In the genomic region with DNA sequence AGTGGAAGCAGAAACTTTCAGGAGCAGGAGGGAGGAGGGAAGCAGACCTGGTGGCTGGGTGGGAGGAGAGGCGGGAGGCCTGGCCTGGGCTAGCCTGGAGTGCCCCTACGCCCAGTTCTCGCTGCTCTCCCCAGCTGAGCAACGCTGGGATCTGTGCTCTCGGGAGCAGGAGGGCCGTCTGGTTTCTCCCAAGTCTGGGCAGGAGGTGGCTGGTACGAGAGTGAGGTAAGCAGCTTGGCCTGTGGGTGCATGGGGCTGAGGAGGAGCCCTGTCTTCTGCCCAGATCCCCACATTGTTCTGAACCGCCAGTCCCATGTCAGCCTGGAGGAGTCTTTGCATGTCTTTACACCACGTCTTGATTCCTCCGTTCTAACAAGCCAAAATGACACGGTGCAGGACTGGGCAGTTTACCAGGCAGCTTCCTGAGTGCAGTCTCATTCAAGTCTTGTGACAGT, we compare ENCODE assay signal across 10 cellular contexts. TPM values are rescaled to one million over a fixed set of nuclear protein-coding genes. Genes with fewer than 3 reads are reported as not detected.
DNase-seq lines count a peak whose midpoint lies in the region; ATAC-seq, FAIRE-seq and TF ChIP-seq lines count a peak whose summit lies in the region.
"Had no signal": no experiment of that assay in that cellular context is flagged by ENCODE, and none has a peak within 500 bp of the region (broad histone marks: within the 10 kb centered on the region; RNA-seq: fewer than 3 reads in every experiment).

No MANE protein-coding gene starts in this region.

- no peak overlapping the region for H3K4me3 Mint-ChIP-seq in effector memory CD8-positive, alpha-beta T cell
- H3K4me3 Mint-ChIP-seq in activated T-helper 1 cell treated with anti-CD3 and anti-CD28 coated beads, Interleukin-12 subunit alpha, Interleukin-12 subunit beta, Interleukin-2, Interleukin-4 antibody, amounts not matched to agents 30 ng/mL and 10 ng/mL and 1 ng/mL, durations not matched to agents 14 hours and 24 hours and 36 hours, result no peak overlapping the region
- H3K4me3 Mint-ChIP-seq in activated T-cell treated with anti-CD3 and anti-CD28 coated beads, Interleukin-2, amount 50 U/mL, for 4 hours, result no peak overlapping the region

- peak; percentile 55 for DNase-seq in GM03348 (ENCODE audit: low spot score)
- DNase-seq in bronchial epithelial cell (ENCODE audit: low read depth), result peak; percentile 90
- DNase-seq in left ventricle myocardium superior, result peak; percentile 37
- peak; percentile 88 for DNase-seq in retinal pigment epithelial cell (ENCODE audit: low read depth)
- DNase-seq in NCI-H1436 treated with DMSO at 0.1 percent for 48 hours (lab: John Stamatoyannopoulos, UW), result no peak
- DNase-seq in effector memory CD8-positive, alpha-beta T cell, result no peak
- no peak for DNase-seq in activated T-helper 1 cell treated with anti-CD3 and anti-CD28 coated beads, Interleukin-12 subunit alpha, Interleukin-12 subunit beta, Interleukin-2, Interleukin-4 antibody, amounts not matched to agents 30 ng/mL and 10 ng/mL and 1 ng/mL, durations not matched to agents 14 hours and 24 hours and 36 hours (ENCODE audit: low spot score)
- DNase-seq in activated T-cell treated with anti-CD3 and anti-CD28 coated beads, Interleukin-2, amount 50 U/mL, for 4 hours, result no peak
- DNase-seq: brain microvascular endothelial cell, T-helper 2 cell had no signal

- peak; percentile 16 for ATAC-seq in left ventricle myocardium superior
- ATAC-seq in effector memory CD8-positive, alpha-beta T cell (replicated peaks), result no peak
- ATAC-seq in activated T-cell treated with anti-CD3 and anti-CD28 coated beads, Interleukin-2, amount 50 U/mL, for 4 hours, result no peak

- H3K27ac Mint-ChIP-seq in effector memory CD8-positive, alpha-beta T cell, result no peak overlapping the region
- no peak overlapping the region for H3K27ac Mint-ChIP-seq in activated T-helper 1 cell treated with anti-CD3 and anti-CD28 coated beads, Interleukin-12 subunit alpha, Interleukin-12 subunit beta, Interleukin-2, Interleukin-4 antibody, amounts not matched to agents 30 ng/mL and 10 ng/mL and 1 ng/mL, durations not matched to agents 14 hours and 24 hours and 36 hours

- FAIRE-seq in bronchial epithelial cell (lab: Jason Lieb, UNC), result peak; percentile 36

- peaks cover 15 to 30% of the 10 kb centered on the region in 2 donors for H3K27me3 Mint-ChIP-seq in effector memory CD8-positive, alpha-beta T cell
- no peaks in the 10 kb centered on the region for H3K27me3 Mint-ChIP-seq in activated T-helper 1 cell treated with anti-CD3 and anti-CD28 coated beads, Interleukin-12 subunit alpha, Interleukin-12 subunit beta, Interleukin-2, Interleukin-4 antibody, amounts not matched to agents 30 ng/mL and 10 ng/mL and 1 ng/mL, durations not matched to agents 14 hours and 24 hours and 36 hours (ENCODE audit: insufficient read depth)
- H3K27me3 Mint-ChIP-seq in activated T-cell treated with anti-CD3 and anti-CD28 coated beads, Interleukin-2, amount 50 U/mL, for 4 hours (ENCODE audit: low read depth), result peaks cover 10% of the 10 kb centered on the region

- TF ChIP-seq CTCF in bronchial epithelial cell (IDR thresholded peaks at IDR 0.05; ENCODE audit: insufficient read depth, low read length, severe bottlenecking) (no peak), retinal pigment epithelial cell (conservative IDR thresholded peaks at IDR 0.05; ENCODE audit: low read depth, low read length) (no peak)

- no peaks in the 10 kb centered on the region for H3K36me3 ChIP-seq in bronchial epithelial cell (ENCODE audit: control insufficient read depth, insufficient read depth, low read length)
- H3K36me3 ChIP-seq: brain microvascular endothelial cell had no signal

- intact Hi-C loops in left ventricle myocardium superior (cut with micrococcal nuclease), result loop anchor here (10.0 kb wide), 1 partner anchor 48 kb away; no protein-coding TSS in a partner anchor
- intact Hi-C loops in activated T-helper 1 cell treated with anti-CD3 and anti-CD28 coated beads, Interleukin-12 subunit alpha, Interleukin-12 subunit beta, Interleukin-2, Interleukin-4 antibody, amounts not matched to agents 30 ng/mL and 10 ng/mL and 1 ng/mL, durations not matched to agents 14 hours and 24 hours and 36 hours (cut with micrococcal nuclease), result no loop called here

- no peaks in the 10 kb centered on the region for H3K9me3 Mint-ChIP-seq in effector memory CD8-positive, alpha-beta T cell
- H3K9me3 Mint-ChIP-seq in activated T-helper 1 cell treated with anti-CD3 and anti-CD28 coated beads, Interleukin-12 subunit alpha, Interleukin-12 subunit beta, Interleukin-2, Interleukin-4 antibody, amounts not matched to agents 30 ng/mL and 10 ng/mL and 1 ng/mL, durations not matched to agents 14 hours and 24 hours and 36 hours, result no peaks in the 10 kb centered on the region
- H3K9me3 Mint-ChIP-seq in activated T-cell treated with anti-CD3 and anti-CD28 coated beads, Interleukin-2, amount 50 U/mL, for 4 hours, result no peaks in the 10 kb centered on the region

- H3K4me3 ChIP-seq in bronchial epithelial cell (ENCODE audit: low read depth, low read length) (no peak overlapping the region), retinal pigment epithelial cell (ENCODE audit: low read length) (no peak overlapping the region)

- peaks cover 0 to 7% of the 10 kb centered on the region in 2 donors for H3K4me1 Mint-ChIP-seq in effector memory CD8-positive, alpha-beta T cell (ENCODE audit: low read depth in 2 of 2)
- peaks cover 6% of the 10 kb centered on the region for H3K4me1 Mint-ChIP-seq in activated T-helper 1 cell treated with anti-CD3 and anti-CD28 coated beads, Interleukin-12 subunit alpha, Interleukin-12 subunit beta, Interleukin-2, Interleukin-4 antibody, amounts not matched to agents 30 ng/mL and 10 ng/mL and 1 ng/mL, durations not matched to agents 14 hours and 24 hours and 36 hours (ENCODE audit: low read depth)
- H3K4me1 Mint-ChIP-seq in activated T-cell treated with anti-CD3 and anti-CD28 coated beads, Interleukin-2, amount 50 U/mL, for 4 hours (ENCODE audit: low read depth), result peaks cover 3% of the 10 kb centered on the region

- no peaks in the 10 kb centered on the region for H3K36me3 Mint-ChIP-seq in effector memory CD8-positive, alpha-beta T cell (ENCODE audit: insufficient read depth)
- no peaks in the 10 kb centered on the region for H3K36me3 Mint-ChIP-seq in activated T-helper 1 cell treated with anti-CD3 and anti-CD28 coated beads, Interleukin-12 subunit alpha, Interleukin-12 subunit beta, Interleukin-2, Interleukin-4 antibody, amounts not matched to agents 30 ng/mL and 10 ng/mL and 1 ng/mL, durations not matched to agents 14 hours and 24 hours and 36 hours (ENCODE audit: low read depth)
- H3K36me3 Mint-ChIP-seq in activated T-cell treated with anti-CD3 and anti-CD28 coated beads, Interleukin-2, amount 50 U/mL, for 4 hours (ENCODE audit: insufficient read depth), result no peaks in the 10 kb centered on the region

- H3K27me3 ChIP-seq in bronchial epithelial cell (ENCODE audit: control insufficient read depth, insufficient read depth, low read length), result no peaks in the 10 kb centered on the region
- H3K27me3 ChIP-seq: brain microvascular endothelial cell had no signal

RNA-seq across cellular contexts. Expression of gene DAB2IP, which starts 15.0 kb away (rescaled TPM):
- 8.4 TPM in 2 replicates for total RNA-seq in bronchial epithelial cell
- 54.8 TPM for total RNA-seq in left ventricle myocardium superior
- 0.05 TPM in 1 of 2 replicates, not detected in the other for total RNA-seq in activated T-helper 1 cell treated with anti-CD3 and anti-CD28 coated beads, Interleukin-12 subunit alpha, Interleukin-12 subunit beta, Interleukin-2, Interleukin-4 antibody, amounts not matched to agents 30 ng/mL and 10 ng/mL and 1 ng/mL, durations not matched to agents 14 hours and 24 hours and 36 hours
- total RNA-seq in activated T-cell treated with anti-CD3 and anti-CD28 coated beads, Interleukin-2, amount 50 U/mL, for 4 hours, result under 1 TPM; 0.14 to 0.24 (median 0.18) TPM

Comparison
In these comparisons a context has a peak if more than half of its experiments do, and no peak if none do; other contexts are left out.
1. DNase-seq: peak in GM03348 (single experiment), bronchial epithelial cell (single experiment), left ventricle myocardium superior (single experiment) and retinal pigment epithelial cell (single experiment); none in NCI-H1436 treated with DMSO at 0.1 percent for 48 hours (single experiment), effector memory CD8-positive, alpha-beta T cell (0 of 3), activated T-helper 1 cell treated with anti-CD3 and anti-CD28 coated beads, Interleukin-12 subunit alpha, Interleukin-12 subunit beta, Interleukin-2, Interleukin-4 antibody, amounts not matched to agents 30 ng/mL and 10 ng/mL and 1 ng/mL, durations not matched to agents 14 hours and 24 hours and 36 hours (single experiment) and activated T-cell treated with anti-CD3 and anti-CD28 coated beads, Interleukin-2, amount 50 U/mL, for 4 hours (single experiment).